ENCODE assay signal across 8 cellular contexts in the genomic region with DNA sequence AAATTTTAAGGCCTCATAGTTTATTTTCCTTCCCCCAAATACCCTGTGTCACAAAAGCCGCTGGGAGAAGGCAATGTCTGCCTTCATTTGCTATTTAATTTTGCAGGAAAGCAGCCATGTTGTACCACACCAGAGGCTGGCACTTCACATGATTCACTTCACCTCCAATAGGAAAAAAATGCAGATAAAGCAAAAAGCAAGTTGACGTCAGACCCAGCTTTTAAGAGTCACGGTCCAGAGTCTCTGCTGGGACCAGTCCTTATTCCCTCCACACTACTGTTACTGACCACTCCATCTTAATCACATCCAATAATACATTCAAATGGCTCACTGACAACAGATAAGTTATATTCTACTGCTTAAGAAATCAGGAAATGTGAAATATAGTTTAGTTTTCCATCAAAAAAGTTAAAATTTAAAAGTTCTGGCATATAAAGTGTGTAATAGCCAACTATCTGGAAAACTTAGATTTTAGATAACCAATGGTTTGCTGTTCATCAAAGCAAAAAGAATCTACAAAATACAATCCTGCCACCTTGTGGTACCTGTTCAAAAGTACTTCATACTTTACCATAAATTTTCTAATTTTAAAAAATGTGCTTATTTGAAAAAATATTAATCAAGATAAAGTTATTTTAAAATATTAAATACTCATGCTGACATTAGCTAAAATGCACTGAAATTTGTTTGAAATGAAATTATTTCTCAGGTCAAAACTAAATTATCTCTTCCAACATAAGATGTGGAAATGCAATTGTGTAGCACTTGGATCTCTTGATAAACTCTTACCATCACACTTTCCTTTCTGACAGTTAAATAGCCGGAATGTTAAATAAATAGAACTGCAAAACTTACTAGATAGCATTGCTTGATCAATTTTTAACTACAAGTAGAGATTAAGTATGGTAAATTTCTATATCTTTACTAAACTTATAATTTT.
DNase-seq lines count a peak whose midpoint lies in the region; ATAC-seq and TF ChIP-seq lines count a peak whose summit lies in the region.

No MANE protein-coding gene starts in this region.

- peak overlapping the region; percentile 49 for H3K27ac ChIP-seq in mesenchymal stem cell (ENCODE audit: low read length, poor library complexity, severe bottlenecking)
- no peak overlapping the region for H3K27ac ChIP-seq in suprapubic skin

- no peak for ATAC-seq in HG03521 (IDR thresholded peaks at IDR 0.05; ENCODE audit: unreplicated experiment)

- TF ChIP-seq POLR2A in suprapubic skin (IDR thresholded peaks at IDR 0.05), result no peak

- no peaks in the 10 kb centered on the region for H3K9me3 ChIP-seq in mesenchymal stem cell (ENCODE audit: control insufficient read depth, low read length)
- H3K9me3 ChIP-seq in suprapubic skin, result no peaks in the 10 kb centered on the region

- H3K36me3 ChIP-seq in mesenchymal stem cell (ENCODE audit: control insufficient read depth in 1 of 2, insufficient read depth in 2 of 2, low read depth in 1 of 2, low read length in 2 of 2), result peaks cover 3 to 16% of the 10 kb centered on the region in 2 experiments
- no peaks in the 10 kb centered on the region for H3K36me3 ChIP-seq in suprapubic skin

- no peak overlapping the region for H3K4me3 ChIP-seq in astrocyte of the spinal cord (ENCODE audit: low read depth, low read length)
- no peak overlapping the region for H3K4me3 ChIP-seq in mesenchymal stem cell (ENCODE audit: insufficient read depth in 1 of 2, low read depth in 1 of 2, low read length in 2 of 2)
- no peak overlapping the region for H3K4me3 ChIP-seq in suprapubic skin

- H2BK120ac ChIP-seq in mesenchymal stem cell (ENCODE audit: low read depth, low read length), result no peak overlapping the region

- in situ Hi-C loops in astrocyte of the spinal cord (cut with HindIII; ENCODE audit: low sequenced_read_pairs), result loop anchor here (25.0 kb wide), 1 partner anchor 559 kb away; no protein-coding TSS in a partner anchor

- H2AK5ac ChIP-seq in mesenchymal stem cell (ENCODE audit: low read length, severe bottlenecking), result no peak overlapping the region

- H3K4me1 ChIP-seq in mesenchymal stem cell (ENCODE audit: control insufficient read depth, insufficient read depth, low read depth, low read length) (peaks cover 3% of the 10 kb centered on the region), suprapubic skin (peaks cover 6% of the 10 kb centered on the region)

- no peak overlapping the region for H2BK12ac ChIP-seq in mesenchymal stem cell (ENCODE audit: low read length in 2 of 2)

- no peak overlapping the region for H3K23ac ChIP-seq in mesenchymal stem cell (ENCODE audit: low read length in 2 of 2)

- H4K91ac ChIP-seq in mesenchymal stem cell (ENCODE audit: low read length), result no peak overlapping the region

- 55% methylated on average over 3 of the region's 4 CpGs for WGBS in mesenchymal stem cell
- 65% methylated on average over 4 of the region's 4 CpGs for WGBS in suprapubic skin

- no peak overlapping the region for H3K4ac ChIP-seq in mesenchymal stem cell (ENCODE audit: low read depth in 1 of 2, low read length in 2 of 2)

- H3K27me3 ChIP-seq in mesenchymal stem cell (ENCODE audit: control insufficient read depth in 1 of 2, insufficient read depth in 1 of 2, low read length in 2 of 2), result no peaks in the 10 kb centered on the region
- H3K27me3 ChIP-seq in suprapubic skin, result no peaks in the 10 kb centered on the region

- H2BK15ac ChIP-seq in mesenchymal stem cell (ENCODE audit: low read depth, poor library complexity, severe bottlenecking), result no peak overlapping the region

- DNase-seq in Daoy (ENCODE audit: low read depth), result peak; percentile 5
- DNase-seq in NCI-H146 (lab: John Stamatoyannopoulos, UW), result peak; percentile 18
- peak; percentile 51 for DNase-seq in astrocyte of the spinal cord (ENCODE audit: low read depth, low spot score)
- DNase-seq in mesenchymal stem cell, result peak; percentile 36
- no peak for DNase-seq in suprapubic skin (ENCODE audit: low spot score in 2 of 2)
- DNase-seq in retina, result no peak
- no peak for DNase-seq in cortex of kidney (lab: John Stamatoyannopoulos, UW)

- peaks cover 14% of the 10 kb centered on the region for H3K79me1 ChIP-seq in mesenchymal stem cell (replicated peaks; ENCODE audit: low read length, poor library complexity, severe bottlenecking)

- no peak overlapping the region for H2AFZ ChIP-seq in mesenchymal stem cell (ENCODE audit: low read depth, low read length)

- peak overlapping the region in 1 of 2 experiments; percentile 11 for H3K18ac ChIP-seq in mesenchymal stem cell (ENCODE audit: low read depth in 1 of 2, low read length in 2 of 2)

- H4K8ac ChIP-seq in mesenchymal stem cell (ENCODE audit: low read length), result no peak overlapping the region

- H3K9ac ChIP-seq in mesenchymal stem cell (ENCODE audit: low read length), result no peak overlapping the region

- H3K4me2 ChIP-seq in mesenchymal stem cell (ENCODE audit: low read length, poor library complexity, severe bottlenecking), result no peak overlapping the region

- no peak for TF ChIP-seq EP300 in suprapubic skin (IDR thresholded peaks at IDR 0.05)

- peak; percentile 39 for TF ChIP-seq CTCF in astrocyte of the spinal cord (IDR thresholded peaks at IDR 0.05; ENCODE audit: low read depth, low read length)
- TF ChIP-seq CTCF in suprapubic skin (IDR thresholded peaks at IDR 0.05), result peak in 1 of 2 donors; percentile 34

- H2BK5ac ChIP-seq in mesenchymal stem cell (ENCODE audit: low read depth, low read length, poor library complexity, severe bottlenecking), result no peak overlapping the region

- H3K14ac ChIP-seq in mesenchymal stem cell (ENCODE audit: low read length in 2 of 2), result no peak overlapping the region

Comparison
In these comparisons a context has a peak if more than half of its experiments do, and no peak if none do; other contexts are left out.
1. DNase-seq: peak in Daoy (single experiment), NCI-H146 (single experiment), astrocyte of the spinal cord (single experiment) and mesenchymal stem cell (single experiment); none in suprapubic skin (0 of 2), retina (single experiment) and cortex of kidney (single experiment).